ENCODE assay signal across 1 cellular context in genomic region chr12:49642370-49642802, GRCh38.
TF ChIP-seq lines count a peak whose summit lies in the region.

No MANE protein-coding gene starts in this region.

TF ChIP-seq in HepG2, 621 proteins besides CTCF, POLR2A, EP300 and RAD21 (continued from another document and continues in another):
- TF ChIP-seq ZNF646 (CRISPR knock-in tag; IDR thresholded peaks at IDR 0.05) (no peak), FUBP1 (CRISPR knock-in tag; IDR thresholded peaks at IDR 0.05; ENCODE audit: borderline replicate concordance) (no peak), TOPORS (CRISPR knock-in tag; IDR thresholded peaks at IDR 0.05) (0 out of 2 replicates have a peak, but pooled peaks have one; percentile 38), ZNF24 (IDR thresholded peaks at IDR 0.05) (no peak), GZF1 (CRISPR knock-in tag; IDR thresholded peaks at IDR 0.05) (no peak), ZNF547 (CRISPR knock-in tag; IDR thresholded peaks at IDR 0.05) (peak; percentile 84), ZNF333 (CRISPR knock-in tag; IDR thresholded peaks at IDR 0.05; ENCODE audit: borderline replicate concordance) (0 out of 2 replicates have a peak, but pooled peaks have one; percentile 4), TIGD3 (CRISPR knock-in tag; IDR thresholded peaks at IDR 0.05; ENCODE audit: borderline replicate concordance) (no peak), PAWR (CRISPR knock-in tag; IDR thresholded peaks at IDR 0.05; ENCODE audit: borderline replicate concordance) (no peak), PAXIP1 (CRISPR knock-in tag; conservative IDR thresholded peaks at IDR 0.05) (peak; percentile 84), AKAP8 (CRISPR knock-in tag; IDR thresholded peaks at IDR 0.05) (no peak), ZNF484 (CRISPR knock-in tag; IDR thresholded peaks at IDR 0.05; ENCODE audit: borderline replicate concordance, low read depth) (no peak), RFX3 (CRISPR knock-in tag; IDR thresholded peaks at IDR 0.05) (no peak), ZFP62 (CRISPR knock-in tag; IDR thresholded peaks at IDR 0.05) (no peak), SPEN (CRISPR knock-in tag; IDR thresholded peaks at IDR 0.05; ENCODE audit: low read depth) (peak; percentile 77; the same call in 1 of the 2 replicates), ZNF44 (CRISPR knock-in tag; IDR thresholded peaks at IDR 0.05) (peak; percentile 65; the same call in 1 of the 2 replicates), ZNF567 (CRISPR knock-in tag; IDR thresholded peaks at IDR 0.05; ENCODE audit: borderline replicate concordance) (no peak), FLYWCH1 (CRISPR knock-in tag; IDR thresholded peaks at IDR 0.05) (no peak), ERF (CRISPR knock-in tag; IDR thresholded peaks at IDR 0.05) (peak; percentile 71; the same call in 1 of the 2 replicates), HIVEP1 (CRISPR knock-in tag; IDR thresholded peaks at IDR 0.05) (no peak; the same call in 1 of the 2 replicates), E2F5 (CRISPR knock-in tag; conservative IDR thresholded peaks at IDR 0.05) (no peak), BCLAF1 (IDR thresholded peaks at IDR 0.05) (no peak), MYNN (CRISPR knock-in tag; IDR thresholded peaks at IDR 0.05; ENCODE audit: low read depth) (no peak), MAX (IDR thresholded peaks at IDR 0.05) (peak; percentile 91), NAIF1 (CRISPR knock-in tag; IDR thresholded peaks at IDR 0.05; ENCODE audit: borderline replicate concordance) (no peak), ZNF160 (CRISPR knock-in tag; IDR thresholded peaks at IDR 0.05) (no peak), ZNF350 (CRISPR knock-in tag; IDR thresholded peaks at IDR 0.05; ENCODE audit: borderline replicate concordance, low read depth) (no peak), HOXD1 (CRISPR knock-in tag; IDR thresholded peaks at IDR 0.05) (peak; percentile 61; the same call in 1 of the 2 replicates), ZNF280B (CRISPR knock-in tag; IDR thresholded peaks at IDR 0.05; ENCODE audit: borderline replicate concordance) (no peak; the same call in 1 of the 2 replicates), ZNF142 (CRISPR knock-in tag; IDR thresholded peaks at IDR 0.05) (no peak)
